8 cellular contexts compared by ENCODE assay signal in genomic region chr12:124774054-124774461, GRCh38.
DNase-seq lines count a peak whose midpoint lies in the region; ATAC-seq and TF ChIP-seq lines count a peak whose summit lies in the region.

No MANE protein-coding gene starts in this region.

- H3K27ac ChIP-seq in A673 (ENCODE audit: low read depth, low read length, poor library complexity, severe bottlenecking) (peak overlapping the region; percentile 6), psoas muscle (peak overlapping the region; percentile 5), smooth muscle cell (ENCODE audit: low read depth) (no peak overlapping the region), aorta (ENCODE audit: low read depth in 1 of 2, low read length in 2 of 2) (no peak overlapping the region)

- 48 to 59% (median 49%) methylated on average over 12 of the region's 12 CpGs for WGBS in psoas muscle, 3 donors
- WGBS in smooth muscle cell (ENCODE audit: low lambda C conversion rate): 79% methylated on average over 12 of the region's 12 CpGs
- 39 to 42% methylated on average over 12 of the region's 12 CpGs for whole genome bisulfite sequencing in aorta, 2 donors

- no peak overlapping the region for H2AFZ ChIP-seq in smooth muscle cell (ENCODE audit: low read depth)

- H3K79me2 ChIP-seq in smooth muscle cell (ENCODE audit: low read depth): no peaks in the 10 kb centered on the region

- no peak overlapping the region for H3K9ac ChIP-seq in smooth muscle cell (ENCODE audit: low read depth)

- H3F3A ChIP-seq in smooth muscle cell (ENCODE audit: low read depth): no peaks in the 10 kb centered on the region

- BruUV-seq in A673 (replicated peaks; lab: Mats Ljungman, UMichigan): no TSS peak

- H3K27me3 ChIP-seq in A673 (replicated peaks; ENCODE audit: insufficient read depth, low read depth, low read length, poor library complexity): no peaks in the 10 kb centered on the region
- H3K27me3 ChIP-seq in psoas muscle (ENCODE audit: insufficient read depth in 3 of 3, low read length in 2 of 3): no peaks in the 10 kb centered on the region
- H3K27me3 ChIP-seq in smooth muscle cell (ENCODE audit: low read depth): no peaks in the 10 kb centered on the region
- H3K27me3 ChIP-seq in aorta (ENCODE audit: control insufficient read depth in 1 of 2, insufficient read depth in 2 of 2, low read length in 1 of 2): no peaks in the 10 kb centered on the region

- peaks cover 18% of the 10 kb centered on the region for H3K27me3 Mint-ChIP-seq in activated T-helper 1 cell treated with anti-CD3 and anti-CD28 coated beads, Interleukin-12 subunit alpha, Interleukin-12 subunit beta, Interleukin-2, Interleukin-4 antibody, amounts not matched to agents 30 ng/mL and 10 ng/mL and 1 ng/mL, durations not matched to agents 14 hours and 24 hours and 36 hours (ENCODE audit: insufficient read depth)

- no peak overlapping the region for H3K4me2 ChIP-seq in smooth muscle cell

- POLR2A ChIA-PET in A673 (lab: Charles Lee; ENCODE audit: low non-redundant PET): no interaction called here

- H4K20me1 ChIP-seq in smooth muscle cell (ENCODE audit: low read depth): no peaks in the 10 kb centered on the region

- peaks cover 3% of the 10 kb centered on the region for H3K36me3 ChIP-seq in A673 (ENCODE audit: insufficient read depth, low read length, poor library complexity, severe bottlenecking)
- H3K36me3 ChIP-seq in psoas muscle (ENCODE audit: insufficient read depth in 1 of 2, low read depth in 1 of 2): no peaks in the 10 kb centered on the region
- H3K36me3 ChIP-seq in smooth muscle cell (ENCODE audit: low read depth): no peaks in the 10 kb centered on the region
- no peaks in the 10 kb centered on the region for H3K36me3 ChIP-seq in aorta (ENCODE audit: control insufficient read depth in 1 of 2, insufficient read depth in 2 of 2, low read length in 1 of 2)

- H3K9me3 ChIP-seq in A673 (ENCODE audit: low read depth, low read length, poor library complexity, severe bottlenecking) (no peaks in the 10 kb centered on the region), psoas muscle (no peaks in the 10 kb centered on the region), smooth muscle cell (replicated peaks; ENCODE audit: low read depth) (no peaks in the 10 kb centered on the region), aorta (ENCODE audit: control insufficient read depth, low read length) (no peaks in the 10 kb centered on the region)

- ATAC-seq in GM18907 (IDR thresholded peaks at IDR 0.05; ENCODE audit: unreplicated experiment) (peak; percentile 48), HG03064 (IDR thresholded peaks at IDR 0.05; ENCODE audit: low read depth, unreplicated experiment) (peak; percentile 36), psoas muscle (no peak), aorta (ENCODE audit: low FRiP score) (no peak)

- peak overlapping the region; percentile 59 for H3K4me3 Mint-ChIP-seq in activated T-helper 1 cell treated with anti-CD3 and anti-CD28 coated beads, Interleukin-12 subunit alpha, Interleukin-12 subunit beta, Interleukin-2, Interleukin-4 antibody, amounts not matched to agents 30 ng/mL and 10 ng/mL and 1 ng/mL, durations not matched to agents 14 hours and 24 hours and 36 hours

- H3K4me3 ChIP-seq in A673 (ENCODE audit: low read depth, low read length, poor library complexity, severe bottlenecking) (peak overlapping the region; percentile 29), psoas muscle (peak overlapping the region; percentile 4), smooth muscle cell (no peak overlapping the region), aorta (ENCODE audit: low read length in 2 of 2) (no peak overlapping the region)

- H3K4me1 ChIP-seq in A673 (ENCODE audit: insufficient read depth, low read length, poor library complexity, severe bottlenecking) (peaks cover 18% of the 10 kb centered on the region), psoas muscle (peaks cover 12% of the 10 kb centered on the region), smooth muscle cell (ENCODE audit: low read depth) (no peaks in the 10 kb centered on the region), aorta (ENCODE audit: control insufficient read depth in 1 of 2, insufficient read depth in 2 of 2, low read length in 2 of 2) (no peaks in the 10 kb centered on the region)

- TF ChIP-seq CTCF in A673 (conservative IDR thresholded peaks at IDR 0.05; ENCODE audit: low read depth, low read length) (no peak), psoas muscle (IDR thresholded peaks at IDR 0.05) (no peak), smooth muscle cell (IDR thresholded peaks at IDR 0.05; ENCODE audit: borderline replicate concordance, insufficient read depth, poor library complexity, severe bottlenecking) (no peak)

- intact Hi-C loops in A673 (cut with micrococcal nuclease; ENCODE audit: unreplicated experiment): loop anchor here (10.0 kb wide), 1 partner anchor 969 kb away; no protein-coding TSS in a partner anchor
- intact Hi-C loops in activated T-helper 1 cell treated with anti-CD3 and anti-CD28 coated beads, Interleukin-12 subunit alpha, Interleukin-12 subunit beta, Interleukin-2, Interleukin-4 antibody, amounts not matched to agents 30 ng/mL and 10 ng/mL and 1 ng/mL, durations not matched to agents 14 hours and 24 hours and 36 hours (cut with micrococcal nuclease): loop anchor here (1.0 to 10.0 kb wide), 15 partner anchors 11 to 1059 kb away; partner anchors contain the start of genes ATP6V0A2, CCDC92, NCOR2 and SCARB1
- intact Hi-C loops in psoas muscle (cut with DNase I): loop anchor here (5.0 kb wide), 3 partner anchors 427 to 737 kb away; no protein-coding TSS in a partner anchor
- intact Hi-C loops in aorta (cut with DNase I): loop anchor here (5.0 to 10.0 kb wide), 2 partner anchors 449 to 737 kb away; no protein-coding TSS in a partner anchor

- DNase-seq in A673 (ENCODE audit: low spot score): no peak
- peak; percentile 8 for DNase-seq in activated T-helper 1 cell treated with anti-CD3 and anti-CD28 coated beads, Interleukin-12 subunit alpha, Interleukin-12 subunit beta, Interleukin-2, Interleukin-4 antibody, amounts not matched to agents 30 ng/mL and 10 ng/mL and 1 ng/mL, durations not matched to agents 14 hours and 24 hours and 36 hours (ENCODE audit: low spot score)
- no peak for DNase-seq in psoas muscle
- no peak for DNase-seq in smooth muscle cell (lab: John Stamatoyannopoulos, UW; ENCODE audit: unreplicated experiment)
- no peak for DNase-seq in aorta
- DNase-seq in DMS53 treated with DMSO at 0.1 percent for 48 hours (lab: John Stamatoyannopoulos, UW; ENCODE audit: unreplicated experiment): no peak

- no peaks in the 10 kb centered on the region for H3K9me3 Mint-ChIP-seq in activated T-helper 1 cell treated with anti-CD3 and anti-CD28 coated beads, Interleukin-12 subunit alpha, Interleukin-12 subunit beta, Interleukin-2, Interleukin-4 antibody, amounts not matched to agents 30 ng/mL and 10 ng/mL and 1 ng/mL, durations not matched to agents 14 hours and 24 hours and 36 hours

- CTCF ChIA-PET in A673 (lab: Charles Lee): interaction anchor here (0.6 kb wide), 2 partner anchors 565 to 733 kb away, joined by 3 read pairs; no protein-coding TSS in a partner anchor

- peaks cover 30% of the 10 kb centered on the region for H3K4me1 Mint-ChIP-seq in activated T-helper 1 cell treated with anti-CD3 and anti-CD28 coated beads, Interleukin-12 subunit alpha, Interleukin-12 subunit beta, Interleukin-2, Interleukin-4 antibody, amounts not matched to agents 30 ng/mL and 10 ng/mL and 1 ng/mL, durations not matched to agents 14 hours and 24 hours and 36 hours (ENCODE audit: low read depth)

- H3K27ac Mint-ChIP-seq in activated T-helper 1 cell treated with anti-CD3 and anti-CD28 coated beads, Interleukin-12 subunit alpha, Interleukin-12 subunit beta, Interleukin-2, Interleukin-4 antibody, amounts not matched to agents 30 ng/mL and 10 ng/mL and 1 ng/mL, durations not matched to agents 14 hours and 24 hours and 36 hours: peak overlapping the region; percentile 69

- peaks cover 2% of the 10 kb centered on the region for H3K36me3 Mint-ChIP-seq in activated T-helper 1 cell treated with anti-CD3 and anti-CD28 coated beads, Interleukin-12 subunit alpha, Interleukin-12 subunit beta, Interleukin-2, Interleukin-4 antibody, amounts not matched to agents 30 ng/mL and 10 ng/mL and 1 ng/mL, durations not matched to agents 14 hours and 24 hours and 36 hours (ENCODE audit: low read depth)

Comparison
In these comparisons a context has a peak if more than half of its experiments do, and no peak if none do; other contexts are left out.
1. H3K27ac ChIP-seq: peak in A673 (single experiment) and psoas muscle (single experiment); none in smooth muscle cell (single experiment) and aorta (0 of 2).
2. H3K4me3 ChIP-seq: peak in A673 (single experiment) and psoas muscle (single experiment); none in smooth muscle cell (single experiment) and aorta (0 of 2).
3. ATAC-seq: peak in GM18907 (single experiment) and HG03064 (single experiment); none in psoas muscle (0 of 4) and aorta (single experiment).